19 cellular contexts compared by ENCODE assay signal in genomic region chr12:107533218-107533617, GRCh38.
DNase-seq lines count a peak whose midpoint lies in the region; ATAC-seq, FAIRE-seq and TF ChIP-seq lines count a peak whose summit lies in the region.
"Had no signal": no experiment of that assay in that cellular context is flagged by ENCODE, and none has a peak within 500 bp of the region (broad histone marks: within the 10 kb centered on the region; RNA-seq: fewer than 3 reads in every experiment).

No MANE protein-coding gene starts in this region.

- H3T11ph ChIP-seq in H9 (ENCODE audit: low read length): no peak overlapping the region

- no peak for TF ChIP-seq RAD21 in GM12878 (IDR thresholded peaks at IDR 0.05; ENCODE audit: insufficient read depth, low read depth, low read length)

- peak overlapping the region; percentile 10 for H3K27ac Mint-ChIP-seq in activated naive CD4-positive, alpha-beta T cell treated with anti-CD3 and anti-CD28 coated beads, Interleukin-2, amount 50 U/mL, for 24 hours
- no peak overlapping the region for H3K27ac Mint-ChIP-seq in activated naive CD4-positive, alpha-beta T cell treated with anti-CD3 and anti-CD28 coated beads for 36 hours
- no peak overlapping the region for H3K27ac Mint-ChIP-seq in H9

- no peak overlapping the region for H4K8ac ChIP-seq in H9 (replicated peaks; ENCODE audit: insufficient read length, low read depth, low read length)

- no peak overlapping the region for H3K9ac ChIP-seq in GM12878 (ENCODE audit: control insufficient read depth, insufficient read depth, low read length)
- H3K9ac ChIP-seq in H9 (ENCODE audit: extremely low read depth, insufficient read length, low read length): no peak overlapping the region

- no peaks in the 10 kb centered on the region; the same call in 1 of the 3 replicates for H3K9me3 ChIP-seq in GM12878 (replicated peaks; ENCODE audit: control insufficient read depth, insufficient read depth, low read length)
- H3K9me3 ChIP-seq in H9 (ENCODE audit: control insufficient read depth, low read depth, low read length): no peaks in the 10 kb centered on the region
- peaks cover 0 to 3% of the 10 kb centered on the region in 2 donors for H3K9me3 ChIP-seq in uterus
- H3K9me3 ChIP-seq: adrenal gland, SJCRH30 had no signal

- no peak overlapping the region for H3K23ac ChIP-seq in H9 (ENCODE audit: insufficient read length, low read depth, low read length)

- H3K23me2 ChIP-seq in H9 (ENCODE audit: insufficient read length, low read depth, low read length, poor library complexity, severe bottlenecking): no peaks in the 10 kb centered on the region

- no peak overlapping the region for H3K4ac ChIP-seq in H9 (ENCODE audit: low read depth, low read length)

- intact Hi-C loops in activated naive CD4-positive, alpha-beta T cell treated with anti-CD3 and anti-CD28 coated beads for 36 hours (cut with micrococcal nuclease): no loop called here
- intact Hi-C loops in GM12878 (cut with micrococcal nuclease; ENCODE audit: unreplicated experiment) (no loop called here), uterus (cut with DNase I; ENCODE audit: low total_unique reads) (no loop called here)

- no peak overlapping the region for H2BK20ac ChIP-seq in H9 (ENCODE audit: low read depth, low read length, poor library complexity, severe bottlenecking)

- H3K56ac ChIP-seq in H9 (ENCODE audit: insufficient read length, low read depth, low read length): no peak overlapping the region

- H3K36me3 ChIP-seq in GM12878 (ENCODE audit: control insufficient read depth in 2 of 2, insufficient read depth in 2 of 2, low read length in 1 of 2) (no peaks in the 10 kb centered on the region), uterus (no peaks in the 10 kb centered on the region)
- H3K36me3 ChIP-seq: adrenal gland, heart right ventricle, SJCRH30, tibial nerve had no signal

- SMC1A ChIA-PET in GM12878 (lab: Charles Lee; ENCODE audit: uncharacterized antibody, unreplicated experiment): interaction anchor here (0.7 kb wide), 1 partner anchor 629 kb away, joined by 3 read pairs; no protein-coding TSS in a partner anchor

- H3K4me1 Mint-ChIP-seq in activated naive CD4-positive, alpha-beta T cell treated with anti-CD3 and anti-CD28 coated beads, Interleukin-2, amount 50 U/mL, for 24 hours: peaks cover 26% of the 10 kb centered on the region
- peaks cover 10% of the 10 kb centered on the region for H3K4me1 Mint-ChIP-seq in activated naive CD4-positive, alpha-beta T cell treated with anti-CD3 and anti-CD28 coated beads for 36 hours (ENCODE audit: low read depth)
- H3K4me1 Mint-ChIP-seq in H9: peaks cover 3 to 14% of the 10 kb centered on the region in 2 experiments; a peak in 3 of 4 replicates

- RAD21 ChIA-PET in GM12878 (lab: Charles Lee; ENCODE audit: unreplicated experiment): no interaction called here

- no peaks in the 10 kb centered on the region for H3K27me3 ChIP-seq in GM12878 (replicated peaks in 1 of 2; ENCODE audit: control insufficient read depth in 2 of 2, insufficient read depth in 2 of 2, low read length in 1 of 2)
- H3K27me3 ChIP-seq in H9 (ENCODE audit: insufficient read depth, low read length): no peaks in the 10 kb centered on the region
- no peaks in the 10 kb centered on the region for H3K27me3 ChIP-seq in uterus
- H3K27me3 ChIP-seq: adrenal gland, SJCRH30, tibial nerve had no signal

- no peak overlapping the region for H2AFZ ChIP-seq in GM12878 (ENCODE audit: control insufficient read depth, low read depth, low read length)
- no peak overlapping the region for H2AFZ ChIP-seq in H9 (ENCODE audit: low read length)

- no peak for TF ChIP-seq POLR2A in GM12878 (IDR thresholded peaks at IDR 0.05; ENCODE audit: low read depth, low read length)
- TF ChIP-seq POLR2A in uterus (IDR thresholded peaks at IDR 0.05): no peak

- no peak for DNase-seq in activated naive CD4-positive, alpha-beta T cell treated with anti-CD3 and anti-CD28 coated beads for 36 hours
- DNase-seq in GM12878 (ENCODE audit: low read depth, low spot score) (peak; percentile 17), H9 (no peak), uterus (no peak), UCSD-AML1 (lab: John Stamatoyannopoulos, UW; ENCODE audit: unreplicated experiment) (no peak)
- DNase-seq: activated CD8-positive, alpha-beta memory T cell treated with anti-CD3 and anti-CD28 coated beads, Interleukin-2, amount 50 U/mL, for 4 hours; adrenal gland; COR-L47; heart right ventricle; MV-4-11; NCI-H2227 treated with DMSO at 0.1 percent for 48 hours; SJCRH30 had no signal

- in situ Hi-C loops in GM12878 (cut with MboI): no loop called here

- no peak overlapping the region for H3K14ac ChIP-seq in H9 (ENCODE audit: insufficient read depth, low read length)

- no peak overlapping the region for H3K4me2 ChIP-seq in GM12878 (ENCODE audit: control insufficient read depth, insufficient read depth)
- H3K4me2 ChIP-seq in H9 (ENCODE audit: insufficient read depth, insufficient read length, low read length): no peak overlapping the region

- H3K79me1 ChIP-seq in H9 (ENCODE audit: insufficient read depth, low read depth, low read length, poor library complexity, severe bottlenecking): no peaks in the 10 kb centered on the region

- no peak for TF ChIP-seq EP300 in GM12878 (IDR thresholded peaks at IDR 0.05; ENCODE audit: borderline replicate concordance in 1 of 2, control insufficient read depth in 1 of 2, low read depth in 2 of 2, low read length in 2 of 2)

- H3K18ac ChIP-seq in H9 (ENCODE audit: insufficient read length, low read depth, low read length): no peak overlapping the region

- H3K4me3 Mint-ChIP-seq in activated naive CD4-positive, alpha-beta T cell treated with anti-CD3 and anti-CD28 coated beads, Interleukin-2, amount 50 U/mL, for 24 hours: no peak overlapping the region
- no peak overlapping the region for H3K4me3 Mint-ChIP-seq in activated naive CD4-positive, alpha-beta T cell treated with anti-CD3 and anti-CD28 coated beads for 36 hours
- no peak overlapping the region for H3K4me3 Mint-ChIP-seq in H9

- POLR2A ChIA-PET in GM12878 (lab: Charles Lee): no interaction called here

- peak; percentile 93 for ATAC-seq in GM21717 (IDR thresholded peaks at IDR 0.05; ENCODE audit: unreplicated experiment)
- ATAC-seq in HG03135 (IDR thresholded peaks at IDR 0.05; ENCODE audit: unreplicated experiment): peak; percentile 78
- ATAC-seq in GM12878: peak; percentile 55
- ATAC-seq: esophagus mucosa, heart right ventricle, HepG2 had no signal

- peaks cover 5% of the 10 kb centered on the region for H3K36me3 Mint-ChIP-seq in activated naive CD4-positive, alpha-beta T cell treated with anti-CD3 and anti-CD28 coated beads, Interleukin-2, amount 50 U/mL, for 24 hours
- H3K36me3 Mint-ChIP-seq in activated naive CD4-positive, alpha-beta T cell treated with anti-CD3 and anti-CD28 coated beads for 36 hours (ENCODE audit: low read depth): peaks cover 6% of the 10 kb centered on the region
- no peaks in the 10 kb centered on the region for H3K36me3 Mint-ChIP-seq in H9 (ENCODE audit: insufficient read depth in 1 of 3, low read depth in 3 of 3)

- H2AK5ac ChIP-seq in H9 (ENCODE audit: insufficient read length, low read length): no peak overlapping the region

- no peak overlapping the region for H4K91ac ChIP-seq in H9 (ENCODE audit: insufficient read length, low read depth, low read length)

- no peaks in the 10 kb centered on the region for H3K27me3 Mint-ChIP-seq in activated naive CD4-positive, alpha-beta T cell treated with anti-CD3 and anti-CD28 coated beads, Interleukin-2, amount 50 U/mL, for 24 hours
- no peaks in the 10 kb centered on the region for H3K27me3 Mint-ChIP-seq in activated naive CD4-positive, alpha-beta T cell treated with anti-CD3 and anti-CD28 coated beads for 36 hours (ENCODE audit: low read depth)
- no peaks in the 10 kb centered on the region for H3K27me3 Mint-ChIP-seq in H9 (ENCODE audit: low read depth)

- H2BK120ac ChIP-seq in H9 (ENCODE audit: low read depth, low read length, poor library complexity, severe bottlenecking): no peak overlapping the region

- CTCF ChIA-PET in activated naive CD4-positive, alpha-beta T cell treated with anti-CD3 and anti-CD28 coated beads for 36 hours (lab: Charles Lee): interaction anchor here (0.6 to 1.2 kb wide), 3 partner anchors 9 to 401 kb away, joined by 3 to 4 read pairs (median 3); no protein-coding TSS in a partner anchor
- CTCF ChIA-PET in GM12878 (lab: Yijun Ruan, JAX): interaction anchor here (1.3 to 1.7 kb wide), 2 partner anchors 10 to 74 kb away, joined by 4 to 7 read pairs; no protein-coding TSS in a partner anchor

- no TSS peak for BruUV-seq in GM12878 (replicated peaks; lab: Mats Ljungman, UMichigan)

- H3K4me3 ChIP-seq in GM12878: no peak overlapping the region
- H3K4me3 ChIP-seq in uterus: no peak overlapping the region
- H3K4me3 ChIP-seq: adrenal gland, heart right ventricle, SJCRH30, tibial nerve had no signal

- no peak overlapping the region for H4K5ac ChIP-seq in H9 (ENCODE audit: insufficient read length, low read depth, low read length)

- H3K9me3 Mint-ChIP-seq in activated naive CD4-positive, alpha-beta T cell treated with anti-CD3 and anti-CD28 coated beads, Interleukin-2, amount 50 U/mL, for 24 hours: peaks cover 8% of the 10 kb centered on the region
- peaks cover 6% of the 10 kb centered on the region for H3K9me3 Mint-ChIP-seq in activated naive CD4-positive, alpha-beta T cell treated with anti-CD3 and anti-CD28 coated beads for 36 hours
- H3K9me3 Mint-ChIP-seq in H9: no peaks in the 10 kb centered on the region; a peak in 2 of 5 replicates

- no peaks in the 10 kb centered on the region for H3K4me1 ChIP-seq in GM12878 (ENCODE audit: control insufficient read depth, insufficient read depth, low read length)
- no peaks in the 10 kb centered on the region; the same call in 1 of the 2 replicates for H3K4me1 ChIP-seq in H9 (ENCODE audit: insufficient read depth, low read length)
- H3K4me1 ChIP-seq in uterus: no peaks in the 10 kb centered on the region
- H3K4me1 ChIP-seq: SJCRH30, tibial nerve had no signal

- H2BK12ac ChIP-seq in H9 (ENCODE audit: insufficient read length, low read depth, low read length): no peak overlapping the region

- FAIRE-seq in GM12878 (lab: Jason Lieb, UNC): peak; percentile 7
- FAIRE-seq: A204.1, HepG2 had no signal

- H2BK5ac ChIP-seq in H9 (ENCODE audit: insufficient read length, low read length): no peak overlapping the region

- TF ChIP-seq CTCF in GM12878 (IDR thresholded peaks at IDR 0.05 in 2 of 3, conservative IDR thresholded peaks at IDR 0.05 in 1 of 3; ENCODE audit: control insufficient read depth in 2 of 3, extremely low read depth in 1 of 3, insufficient read depth in 1 of 3, low read depth in 3 of 3, low read length in 3 of 3): no peak
- no peak for TF ChIP-seq CTCF in H9 (conservative IDR thresholded peaks at IDR 0.05)
- TF ChIP-seq CTCF in uterus (IDR thresholded peaks at IDR 0.05): no peak

- H3K27ac ChIP-seq in GM12878 (ENCODE audit: control insufficient read depth, insufficient read depth) (no peak overlapping the region), H9 (ENCODE audit: insufficient read length, low read depth, low read length) (no peak overlapping the region), uterus (no peak overlapping the region)
- H3K27ac ChIP-seq: adrenal gland, heart right ventricle, SJCRH30, tibial nerve had no signal

- H4K20me1 ChIP-seq in GM12878 (ENCODE audit: control insufficient read depth, insufficient read depth): no peaks in the 10 kb centered on the region
- H4K20me1 ChIP-seq in H9 (ENCODE audit: control insufficient read depth, insufficient read depth, insufficient read length): no peaks in the 10 kb centered on the region

- H3K79me2 ChIP-seq in GM12878 (ENCODE audit: control insufficient read depth, insufficient read depth, low read length): no peaks in the 10 kb centered on the region
- no peaks in the 10 kb centered on the region for H3K79me2 ChIP-seq in H9 (ENCODE audit: insufficient read depth, low read length)

- no peak overlapping the region for H2BK15ac ChIP-seq in H9 (ENCODE audit: low read depth, low read length)
